ENCODE assay signal across 8 cellular contexts in genomic region chr12:6451348-6452244, GRCh38. TPM values are rescaled to one million over a fixed set of nuclear protein-coding genes. Genes with fewer than 3 reads are reported as not detected.
DNase-seq lines count a peak whose midpoint lies in the region; ATAC-seq and TF ChIP-seq lines count a peak whose summit lies in the region.

A gene with protein sequence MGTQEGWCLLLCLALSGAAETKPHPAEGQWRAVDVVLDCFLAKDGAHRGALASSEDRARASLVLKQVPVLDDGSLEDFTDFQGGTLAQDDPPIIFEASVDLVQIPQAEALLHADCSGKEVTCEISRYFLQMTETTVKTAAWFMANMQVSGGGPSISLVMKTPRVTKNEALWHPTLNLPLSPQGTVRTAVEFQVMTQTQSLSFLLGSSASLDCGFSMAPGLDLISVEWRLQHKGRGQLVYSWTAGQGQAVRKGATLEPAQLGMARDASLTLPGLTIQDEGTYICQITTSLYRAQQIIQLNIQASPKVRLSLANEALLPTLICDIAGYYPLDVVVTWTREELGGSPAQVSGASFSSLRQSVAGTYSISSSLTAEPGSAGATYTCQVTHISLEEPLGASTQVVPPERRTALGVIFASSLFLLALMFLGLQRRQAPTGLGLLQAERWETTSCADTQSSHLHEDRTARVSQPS (plus strand): TSS chr12:6452042. CDS start chr12:6452249, 207 bp downstream.

- H2AFZ ChIP-seq in H9 (ENCODE audit: low read length): peak within 1 kb of the TSS; percentile 71

- peak within 1 kb of the TSS; percentile 95 to 99 (median 99) for H3K27ac Mint-ChIP-seq in H9

- H2BK5ac ChIP-seq in H9 (ENCODE audit: insufficient read length, low read length): no peak within 1 kb of the TSS

- no peak within 1 kb of the TSS for H4K8ac ChIP-seq in H9 (replicated peaks; ENCODE audit: insufficient read length, low read depth, low read length)

- no peak within 1 kb of the TSS for H2BK20ac ChIP-seq in H9 (ENCODE audit: low read depth, low read length, poor library complexity, severe bottlenecking)

- H3K79me1 ChIP-seq in H9 (ENCODE audit: insufficient read depth, low read depth, low read length, poor library complexity, severe bottlenecking): no peaks in the 10 kb centered on the region

- peak within 1 kb of the TSS; percentile 57 to 62 for H3K4me3 ChIP-seq in aorta (ENCODE audit: low read length in 2 of 2)

- H3K27me3 Mint-ChIP-seq in H9 (ENCODE audit: low read depth): no peaks in the 10 kb centered on the region; the same call in none of the 2 replicates

- no peak within 1 kb of the TSS for H2BK15ac ChIP-seq in H9 (ENCODE audit: low read depth, low read length)

- H3K23me2 ChIP-seq in H9 (ENCODE audit: insufficient read length, low read depth, low read length, poor library complexity, severe bottlenecking): peaks cover 3% of the 10 kb centered on the region

- no peak within 1 kb of the TSS for H3K23ac ChIP-seq in H9 (ENCODE audit: insufficient read length, low read depth, low read length)

- H3K18ac ChIP-seq in H9 (ENCODE audit: insufficient read length, low read depth, low read length): peak within 1 kb of the TSS; percentile 64

- H3T11ph ChIP-seq in H9 (ENCODE audit: low read length): no peak within 1 kb of the TSS

- H3K27me3 ChIP-seq in H9 (ENCODE audit: insufficient read depth, low read length) (no peaks in the 10 kb centered on the region), aorta (ENCODE audit: control insufficient read depth in 1 of 2, insufficient read depth in 2 of 2, low read length in 1 of 2) (no peaks in the 10 kb centered on the region)

- H3K4me1 Mint-ChIP-seq in H9: peaks cover 40 to 44% of the 10 kb centered on the region in 2 experiments

- no peak within 1 kb of the TSS for H3K9ac ChIP-seq in H9 (ENCODE audit: extremely low read depth, insufficient read length, low read length)

- H3K14ac ChIP-seq in H9 (ENCODE audit: insufficient read depth, low read length): peak within 1 kb of the TSS; percentile 79

- intact Hi-C loops in left cardiac atrium (cut with DNase I): no loop called here
- intact Hi-C loops in posterior vena cava (cut with DNase I): no loop called here
- intact Hi-C loops in aorta (cut with DNase I): no loop called here

- H3K9me3 ChIP-seq in H9 (ENCODE audit: control insufficient read depth, low read depth, low read length) (no peaks in the 10 kb centered on the region), aorta (ENCODE audit: control insufficient read depth, low read length) (no peaks in the 10 kb centered on the region)

- H3K36me3 ChIP-seq in aorta (ENCODE audit: control insufficient read depth in 1 of 2, insufficient read depth in 2 of 2, low read length in 1 of 2): no peaks in the 10 kb centered on the region

- WGBS in H9 (ENCODE audit: extremely low coverage, insufficient read length, low lambda C conversion rate): no CpG with 5 or more reads among the region's 27 CpGs
- 1% methylated on average over 27 of the region's 27 CpGs for WGBS in aorta, 2 donors

- peak; percentile 85 for DNase-seq in EL
- peak; percentile 73 for DNase-seq in H9
- DNase-seq in NCI-H1092 treated with DMSO at 0.1 percent for 48 hours (lab: John Stamatoyannopoulos, UW): peak; percentile 95
- peak; percentile 75 to 88 (median 78) for DNase-seq in T-helper 1 cell
- DNase-seq in amniotic stem cell (lab: John Stamatoyannopoulos, UW): peak; percentile 22
- DNase-seq in left cardiac atrium: peak; percentile 87
- peak; percentile 93 for DNase-seq in posterior vena cava (ENCODE audit: low spot score)
- peak; percentile 89 to 90 for DNase-seq in aorta

- H2BK120ac ChIP-seq in H9 (ENCODE audit: low read depth, low read length, poor library complexity, severe bottlenecking): peak within 1 kb of the TSS; percentile 42

- H3K79me2 ChIP-seq in H9 (ENCODE audit: insufficient read depth, low read length): no peaks in the 10 kb centered on the region

- peak within 1 kb of the TSS; percentile 12 for H4K5ac ChIP-seq in H9 (ENCODE audit: insufficient read length, low read depth, low read length)

- H3K4ac ChIP-seq in H9 (ENCODE audit: low read depth, low read length): peak within 1 kb of the TSS; percentile 0; the same call in 1 of the 2 replicates

- peak within 1 kb of the TSS; percentile 17 for H3K4me2 ChIP-seq in H9 (ENCODE audit: insufficient read depth, insufficient read length, low read length)

- peak within 1 kb of the TSS; percentile 21 for H4K91ac ChIP-seq in H9 (ENCODE audit: insufficient read length, low read depth, low read length)

- H2AK5ac ChIP-seq in H9 (ENCODE audit: insufficient read length, low read length): no peak within 1 kb of the TSS

- peaks cover 2 to 7% (median 5%) of the 10 kb centered on the region in 3 experiments; a peak in 6 of 7 replicates for H3K36me3 Mint-ChIP-seq in H9 (ENCODE audit: insufficient read depth in 1 of 3, low read depth in 3 of 3)

- H3K56ac ChIP-seq in H9 (ENCODE audit: insufficient read length, low read depth, low read length): no peak within 1 kb of the TSS

- no peak within 1 kb of the TSS for H2BK12ac ChIP-seq in H9 (ENCODE audit: insufficient read length, low read depth, low read length)

- H3K9me3 Mint-ChIP-seq in H9: no peaks in the 10 kb centered on the region

- ATAC-seq in left cardiac atrium: peak; percentile 93 to 94
- peak; percentile 92 for ATAC-seq in aorta (ENCODE audit: low FRiP score)

- no peak for TF ChIP-seq CTCF in H9 (conservative IDR thresholded peaks at IDR 0.05)

- peak within 1 kb of the TSS; percentile 55 to 73 for H3K4me3 Mint-ChIP-seq in H9

- H3K4me1 ChIP-seq in H9 (ENCODE audit: insufficient read depth, low read length) (peaks cover 11% of the 10 kb centered on the region; the same call in 1 of the 2 replicates), aorta (ENCODE audit: control insufficient read depth in 1 of 2, insufficient read depth in 2 of 2, low read length in 2 of 2) (no peaks in the 10 kb centered on the region)

- H3K27ac ChIP-seq in H9 (ENCODE audit: insufficient read length, low read depth, low read length) (peak within 1 kb of the TSS; percentile 7), aorta (ENCODE audit: low read depth in 1 of 2, low read length in 2 of 2) (peak within 1 kb of the TSS; percentile 47 to 89)

- no peaks in the 10 kb centered on the region for H4K20me1 ChIP-seq in H9 (ENCODE audit: control insufficient read depth, insufficient read depth, insufficient read length)

RNA-seq across cellular contexts. Expression of the gene that starts here (rescaled TPM):
- total RNA-seq in H9 (2021): 1.4 and 2.3 TPM in 2 replicates
- total RNA-seq in left cardiac atrium: 10 to 100 TPM; 11.8 to 15.2 TPM
- total RNA-seq in posterior vena cava: 10 to 100 TPM; 15.3 to 20.6 TPM
- 10 to 100 TPM; 14.6 to 29.3 TPM for total RNA-seq in aorta
- polyA plus RNA-seq in aorta: 10 to 100 TPM; 22.0 to 25.9 TPM

Comparison
In these comparisons a context has a peak if more than half of its experiments do, and no peak if none do; other contexts are left out.
1. Peak in every context shown above with its lines: DNase-seq, ATAC-seq, H3K4me3 ChIP-seq and H3K27ac ChIP-seq.
2. DNase-seq: peak in every context shown above with its lines; median percentile 95 in NCI-H1092 treated with DMSO at 0.1 percent for 48 hours; 93 in posterior vena cava; 90 in aorta; 87 in left cardiac atrium; 85 in EL; 78 in T-helper 1 cell; 73 in H9; 22 in amniotic stem cell.